In genomic region chr6:29647927-29648642, GRCh38 we compare ENCODE assay signal across 8 cellular contexts. TPM values are rescaled to one million over a fixed set of nuclear protein-coding genes. Genes with fewer than 3 reads are reported as not detected.
DNase-seq lines count a peak whose midpoint lies in the region; ATAC-seq and TF ChIP-seq lines count a peak whose summit lies in the region.

No MANE protein-coding gene starts in this region.

- H3K27me3 ChIP-seq in A673 (replicated peaks; ENCODE audit: insufficient read depth, low read depth, low read length, poor library complexity) (no peaks in the 10 kb centered on the region), OCI-LY1 (ENCODE audit: insufficient read depth, low read length) (no peaks in the 10 kb centered on the region), fibroblast of lung (ENCODE audit: control insufficient read depth, insufficient read depth, low read length) (no peaks in the 10 kb centered on the region), upper lobe of right lung (no peaks in the 10 kb centered on the region)

- CTCF ChIA-PET in A673 (lab: Charles Lee): interaction anchor here (1.0 to 1.1 kb wide), 2 partner anchors 14 to 48 kb away, joined by 4 to 12 read pairs; no protein-coding TSS in a partner anchor

- H3K9me3 ChIP-seq in A673 (ENCODE audit: low read depth, low read length, poor library complexity, severe bottlenecking) (no peaks in the 10 kb centered on the region), OCI-LY1 (ENCODE audit: low read length) (no peaks in the 10 kb centered on the region), fibroblast of lung (ENCODE audit: control insufficient read depth, insufficient read depth, low read depth, low read length) (no peaks in the 10 kb centered on the region), upper lobe of right lung (no peaks in the 10 kb centered on the region)

- intact Hi-C loops in A673 (cut with micrococcal nuclease; ENCODE audit: unreplicated experiment): loop anchor here (2.0 kb wide), 1 partner anchor 49 kb away; no protein-coding TSS in a partner anchor
- intact Hi-C loops in upper lobe of right lung (cut with DNase I): no loop called here

- H3K27ac ChIP-seq in A673 (ENCODE audit: low read depth, low read length, poor library complexity, severe bottlenecking) (no peak overlapping the region), OCI-LY1 (ENCODE audit: low read depth, low read length, poor library complexity, severe bottlenecking) (no peak overlapping the region), fibroblast of lung (ENCODE audit: insufficient read depth, low read length) (no peak overlapping the region), upper lobe of right lung (no peak overlapping the region)

- H3K79me2 ChIP-seq in OCI-LY1 (ENCODE audit: insufficient read depth, low read length) (no peaks in the 10 kb centered on the region), fibroblast of lung (ENCODE audit: control insufficient read depth, insufficient read depth, low read length) (no peaks in the 10 kb centered on the region)

- no peak overlapping the region for H3K4me3 ChIP-seq in A673 (ENCODE audit: low read depth, low read length, poor library complexity, severe bottlenecking)
- H3K4me3 ChIP-seq in OCI-LY1 (ENCODE audit: low read depth, low read length, poor library complexity, severe bottlenecking): no peak overlapping the region
- no peak overlapping the region for H3K4me3 ChIP-seq in fibroblast of lung (replicated peaks in 1 of 4; ENCODE audit: control extremely low read depth in 1 of 4, insufficient read depth in 1 of 4, low read depth in 3 of 4, low read length in 4 of 4)
- no peak overlapping the region for H3K4me3 ChIP-seq in upper lobe of right lung

- no peak overlapping the region for H3K9ac ChIP-seq in OCI-LY1 (ENCODE audit: low read length)
- no peak overlapping the region for H3K9ac ChIP-seq in fibroblast of lung (ENCODE audit: insufficient read depth, low read length)

- no peak for ATAC-seq in upper lobe of right lung
- no peak for ATAC-seq in HG02763 (IDR thresholded peaks at IDR 0.05; ENCODE audit: unreplicated experiment)

- no peaks in the 10 kb centered on the region for H3K9me2 ChIP-seq in OCI-LY1 (ENCODE audit: low read depth, low read length)

- H4K20me1 ChIP-seq in OCI-LY1 (ENCODE audit: insufficient read depth, low read length) (no peaks in the 10 kb centered on the region), fibroblast of lung (ENCODE audit: control insufficient read depth, extremely low read depth, insufficient read depth, low read length) (no peaks in the 10 kb centered on the region)

- H3K4me2 ChIP-seq in OCI-LY1 (ENCODE audit: low read length) (no peak overlapping the region), fibroblast of lung (ENCODE audit: extremely low read depth, insufficient read depth, low read length) (no peak overlapping the region)

- H3F3A ChIP-seq in OCI-LY1 (ENCODE audit: insufficient read depth, low read length): no peaks in the 10 kb centered on the region

- POLR2A ChIA-PET in A673 (lab: Charles Lee; ENCODE audit: low non-redundant PET): interaction anchor here (0.8 kb wide), 1 partner anchor 65 kb away, joined by 3 read pairs; no protein-coding TSS in a partner anchor

- no peak overlapping the region for H2AFZ ChIP-seq in OCI-LY1 (ENCODE audit: low read length)
- H2AFZ ChIP-seq in fibroblast of lung (ENCODE audit: low read length): no peak overlapping the region

- H3K36me3 ChIP-seq in A673 (ENCODE audit: insufficient read depth, low read length, poor library complexity, severe bottlenecking) (no peaks in the 10 kb centered on the region), OCI-LY1 (ENCODE audit: insufficient read depth, low read length) (no peaks in the 10 kb centered on the region), fibroblast of lung (ENCODE audit: control insufficient read depth, insufficient read depth, low read length) (no peaks in the 10 kb centered on the region), upper lobe of right lung (no peaks in the 10 kb centered on the region)

- no peaks in the 10 kb centered on the region for H3K4me1 ChIP-seq in A673 (ENCODE audit: insufficient read depth, low read length, poor library complexity, severe bottlenecking)
- peaks cover 12% of the 10 kb centered on the region for H3K4me1 ChIP-seq in OCI-LY1 (ENCODE audit: insufficient read depth, low read length, severe bottlenecking)
- H3K4me1 ChIP-seq in fibroblast of lung (ENCODE audit: control insufficient read depth, extremely low read depth, insufficient read depth, low read length): no peaks in the 10 kb centered on the region
- H3K4me1 ChIP-seq in upper lobe of right lung: no peaks in the 10 kb centered on the region

- no TSS peak for BruUV-seq in A673 (replicated peaks; lab: Mats Ljungman, UMichigan)

- DNase-seq in A673 (ENCODE audit: low spot score) (peak; percentile 53), fibroblast of lung (ENCODE audit: low read depth in 2 of 2) (peak; percentile 23 to 51), upper lobe of right lung (no peak), 8988T (no peak), NCI-H187 (lab: John Stamatoyannopoulos, UW) (no peak)

- TF ChIP-seq CTCF in A673 (conservative IDR thresholded peaks at IDR 0.05; ENCODE audit: low read depth, low read length) (peak; percentile 74), GM12874 (IDR thresholded peaks at IDR 0.05; ENCODE audit: insufficient read depth, low read depth, low read length) (peak; percentile 50; the same call in 1 of the 2 replicates), OCI-LY1 (IDR thresholded peaks at IDR 0.05; ENCODE audit: low read length) (peak; percentile 41; the same call in 1 of the 2 replicates), fibroblast of lung (conservative IDR thresholded peaks at IDR 0.05 in 1 of 2, IDR thresholded peaks at IDR 0.05 in 1 of 2; ENCODE audit: low read depth in 1 of 2, low read length in 2 of 2) (peak; percentile 70 to 79), upper lobe of right lung (IDR thresholded peaks at IDR 0.05) (peak; percentile 51)

RNA-seq across cellular contexts. Expression of gene MOG, which starts 8.8 kb away (rescaled TPM):
- not detected in 2 replicates for total RNA-seq in A673 (2021)
- total RNA-seq in fibroblast of lung: not detected in 2 replicates
- not detected in 2 replicates for polyA plus RNA-seq in fibroblast of lung
- polyA plus RNA-seq in fibroblast of lung (2012): not detected in 2 replicates
- not detected in 2 replicates for polyA minus RNA-seq in fibroblast of lung (ENCODE audit: low replicate concordance)
- not detected for total RNA-seq in upper lobe of right lung

RNA-seq across cellular contexts. Expression of gene GABBR1, which starts 15.1 kb away (rescaled TPM):
- total RNA-seq in A673 (2021) (72.4 and 81.3 TPM in 2 replicates), fibroblast of lung (10.5 and 13.4 TPM in 2 replicates), upper lobe of right lung (40.1 TPM)
- 8.7 and 10.9 TPM in 2 replicates for polyA plus RNA-seq in fibroblast of lung
- polyA plus RNA-seq in fibroblast of lung (2012): 7.3 and 9.1 TPM in 2 replicates
- 9.1 and 25.4 TPM in 2 replicates for polyA minus RNA-seq in fibroblast of lung (ENCODE audit: low replicate concordance)

RNA-seq across cellular contexts. Expression of gene ZFP57, which starts 32.9 kb away (rescaled TPM):
- not detected in 2 replicates for total RNA-seq in A673 (2021)
- total RNA-seq in fibroblast of lung: not detected in 2 replicates
- polyA plus RNA-seq in fibroblast of lung: not detected in 2 replicates
- not detected in 2 replicates for polyA plus RNA-seq in fibroblast of lung (2012)
- polyA minus RNA-seq in fibroblast of lung (ENCODE audit: low replicate concordance): not detected in 2 replicates
- total RNA-seq in upper lobe of right lung: not detected

Comparison
In these comparisons a context has a peak if more than half of its experiments do, and no peak if none do; other contexts are left out.
1. DNase-seq: peak in A673 (single experiment) and fibroblast of lung (2 of 2); none in upper lobe of right lung (single experiment), 8988T (single experiment) and NCI-H187 (0 of 2).
2. Peak in every context shown above with its lines, with median percentiles within 50 percentile points of each other: CTCF ChIP-seq.